In the genomic region with DNA sequence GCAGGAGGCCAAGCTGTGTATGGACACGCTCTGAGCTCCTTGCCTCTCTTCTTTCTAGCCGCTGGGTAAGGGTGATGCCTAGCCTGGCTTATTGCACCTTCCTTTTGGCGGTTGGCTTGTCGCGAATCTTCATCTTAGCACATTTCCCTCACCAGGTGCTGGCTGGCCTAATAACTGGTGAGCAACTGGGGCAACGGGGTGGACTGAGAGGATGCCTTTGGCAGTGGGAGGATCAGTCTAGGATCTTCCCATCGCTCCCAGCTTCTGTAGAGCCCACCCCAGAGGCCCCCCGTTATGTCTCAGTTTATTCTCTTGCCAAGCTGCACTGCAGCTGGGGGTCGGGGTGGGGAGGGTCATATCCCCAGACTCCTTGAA, we compare ENCODE assay signal across 1 cellular context.
TF ChIP-seq lines count a peak whose summit lies in the region.

No MANE protein-coding gene starts in this region.

TF ChIP-seq in WTC11, 78 proteins besides CTCF, POLR2A, EP300 and RAD21 (continued from another document):
- TF ChIP-seq, protein P1, sequence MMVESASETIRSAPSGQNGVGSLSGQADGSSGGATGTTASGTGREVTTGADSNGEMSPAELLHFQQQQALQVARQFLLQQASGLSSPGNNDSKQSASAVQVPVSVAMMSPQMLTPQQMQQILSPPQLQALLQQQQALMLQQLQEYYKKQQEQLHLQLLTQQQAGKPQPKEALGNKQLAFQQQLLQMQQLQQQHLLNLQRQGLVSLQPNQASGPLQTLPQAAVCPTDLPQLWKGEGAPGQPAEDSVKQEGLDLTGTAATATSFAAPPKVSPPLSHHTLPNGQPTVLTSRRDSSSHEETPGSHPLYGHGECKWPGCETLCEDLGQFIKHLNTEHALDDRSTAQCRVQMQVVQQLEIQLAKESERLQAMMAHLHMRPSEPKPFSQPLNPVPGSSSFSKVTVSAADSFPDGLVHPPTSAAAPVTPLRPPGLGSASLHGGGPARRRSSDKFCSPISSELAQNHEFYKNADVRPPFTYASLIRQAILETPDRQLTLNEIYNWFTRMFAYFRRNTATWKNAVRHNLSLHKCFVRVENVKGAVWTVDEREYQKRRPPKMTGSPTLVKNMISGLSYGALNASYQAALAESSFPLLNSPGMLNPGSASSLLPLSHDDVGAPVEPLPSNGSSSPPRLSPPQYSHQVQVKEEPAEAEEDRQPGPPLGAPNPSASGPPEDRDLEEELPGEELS (CRISPR knock-in tag; IDR thresholded peaks at IDR 0.05), result no peak
- no peak for TF ChIP-seq FOXK1 (CRISPR knock-in tag; IDR thresholded peaks at IDR 0.05)
